1 cellular context compared by ENCODE assay signal in the genomic region with DNA sequence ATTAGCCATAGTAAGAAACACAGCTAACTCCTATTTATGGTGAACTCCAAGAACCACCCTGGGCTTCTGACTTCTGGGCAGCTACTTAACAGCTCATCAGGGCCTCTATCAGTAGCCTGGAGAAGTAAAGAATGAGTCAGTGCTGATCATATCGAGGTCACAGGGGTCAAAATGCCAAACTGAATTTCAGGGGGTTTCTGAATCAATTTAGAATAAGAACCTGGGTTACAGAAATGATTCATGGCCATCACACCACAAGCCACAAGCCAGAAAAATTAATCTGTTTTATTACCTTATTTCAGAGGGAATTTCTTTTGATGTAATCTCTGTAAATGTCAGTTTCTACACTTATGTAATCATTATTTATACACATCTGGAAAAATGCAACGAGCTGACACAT.
A peak's percentile ranks its signal among the peaks of the same experiment; 100 is the strongest.
TF ChIP-seq lines count a peak whose summit lies in the region.

No MANE protein-coding gene starts in this region.

TF ChIP-seq in GM12878, 131 proteins besides CTCF, POLR2A, EP300 and RAD21 (continued from another document):
- TF ChIP-seq, protein P1, sequence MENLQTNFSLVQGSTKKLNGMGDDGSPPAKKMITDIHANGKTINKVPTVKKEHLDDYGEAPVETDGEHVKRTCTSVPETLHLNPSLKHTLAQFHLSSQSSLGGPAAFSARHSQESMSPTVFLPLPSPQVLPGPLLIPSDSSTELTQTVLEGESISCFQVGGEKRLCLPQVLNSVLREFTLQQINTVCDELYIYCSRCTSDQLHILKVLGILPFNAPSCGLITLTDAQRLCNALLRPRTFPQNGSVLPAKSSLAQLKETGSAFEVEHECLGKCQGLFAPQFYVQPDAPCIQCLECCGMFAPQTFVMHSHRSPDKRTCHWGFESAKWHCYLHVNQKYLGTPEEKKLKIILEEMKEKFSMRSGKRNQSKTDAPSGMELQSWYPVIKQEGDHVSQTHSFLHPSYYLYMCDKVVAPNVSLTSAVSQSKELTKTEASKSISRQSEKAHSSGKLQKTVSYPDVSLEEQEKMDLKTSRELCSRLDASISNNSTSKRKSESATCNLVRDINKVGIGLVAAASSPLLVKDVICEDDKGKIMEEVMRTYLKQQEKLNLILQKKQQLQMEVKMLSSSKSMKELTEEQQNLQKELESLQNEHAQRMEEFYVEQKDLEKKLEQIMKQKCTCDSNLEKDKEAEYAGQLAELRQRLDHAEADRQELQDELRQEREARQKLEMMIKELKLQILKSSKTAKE (IDR thresholded peaks at IDR 0.05; ENCODE audit: low read depth, poor library complexity, severe bottlenecking), result peak; percentile 85
- TF ChIP-seq IRF4 (IDR thresholded peaks at IDR 0.05; ENCODE audit: low read depth, low read length) (peak; percentile 74; the same call in 1 of the 2 replicates), DPF2 (IDR thresholded peaks at IDR 0.05) (peak; percentile 90; the same call in 1 of the 2 replicates), TCF3 (IDR thresholded peaks at IDR 0.05; ENCODE audit: borderline replicate concordance, insufficient read depth, low read depth, low read length) (0 out of 2 replicates have a peak, but pooled peaks have one; percentile 53), TCF12 (IDR thresholded peaks at IDR 0.05; ENCODE audit: low read depth, low read length) (0 out of 2 replicates have a peak, but pooled peaks have one; percentile 13), ZZZ3 (IDR thresholded peaks at IDR 0.05; ENCODE audit: control insufficient read depth, insufficient read length, low read depth) (no peak), NFIC (IDR thresholded peaks at IDR 0.05; ENCODE audit: low read depth, low read length) (peak; percentile 99), HCFC1 (IDR thresholded peaks at IDR 0.05; ENCODE audit: low read length) (no peak), POLR2AphosphoS5 (IDR thresholded peaks at IDR 0.05; ENCODE audit: low read length) (no peak), CHD1 (IDR thresholded peaks at IDR 0.05; ENCODE audit: low read depth, low read length) (no peak), NR2F1 (conservative IDR thresholded peaks at IDR 0.05) (peak; percentile 99), ZBED1 (IDR thresholded peaks at IDR 0.05; ENCODE audit: borderline replicate concordance) (peak; percentile 84)
- TF ChIP-seq, protein P2, sequence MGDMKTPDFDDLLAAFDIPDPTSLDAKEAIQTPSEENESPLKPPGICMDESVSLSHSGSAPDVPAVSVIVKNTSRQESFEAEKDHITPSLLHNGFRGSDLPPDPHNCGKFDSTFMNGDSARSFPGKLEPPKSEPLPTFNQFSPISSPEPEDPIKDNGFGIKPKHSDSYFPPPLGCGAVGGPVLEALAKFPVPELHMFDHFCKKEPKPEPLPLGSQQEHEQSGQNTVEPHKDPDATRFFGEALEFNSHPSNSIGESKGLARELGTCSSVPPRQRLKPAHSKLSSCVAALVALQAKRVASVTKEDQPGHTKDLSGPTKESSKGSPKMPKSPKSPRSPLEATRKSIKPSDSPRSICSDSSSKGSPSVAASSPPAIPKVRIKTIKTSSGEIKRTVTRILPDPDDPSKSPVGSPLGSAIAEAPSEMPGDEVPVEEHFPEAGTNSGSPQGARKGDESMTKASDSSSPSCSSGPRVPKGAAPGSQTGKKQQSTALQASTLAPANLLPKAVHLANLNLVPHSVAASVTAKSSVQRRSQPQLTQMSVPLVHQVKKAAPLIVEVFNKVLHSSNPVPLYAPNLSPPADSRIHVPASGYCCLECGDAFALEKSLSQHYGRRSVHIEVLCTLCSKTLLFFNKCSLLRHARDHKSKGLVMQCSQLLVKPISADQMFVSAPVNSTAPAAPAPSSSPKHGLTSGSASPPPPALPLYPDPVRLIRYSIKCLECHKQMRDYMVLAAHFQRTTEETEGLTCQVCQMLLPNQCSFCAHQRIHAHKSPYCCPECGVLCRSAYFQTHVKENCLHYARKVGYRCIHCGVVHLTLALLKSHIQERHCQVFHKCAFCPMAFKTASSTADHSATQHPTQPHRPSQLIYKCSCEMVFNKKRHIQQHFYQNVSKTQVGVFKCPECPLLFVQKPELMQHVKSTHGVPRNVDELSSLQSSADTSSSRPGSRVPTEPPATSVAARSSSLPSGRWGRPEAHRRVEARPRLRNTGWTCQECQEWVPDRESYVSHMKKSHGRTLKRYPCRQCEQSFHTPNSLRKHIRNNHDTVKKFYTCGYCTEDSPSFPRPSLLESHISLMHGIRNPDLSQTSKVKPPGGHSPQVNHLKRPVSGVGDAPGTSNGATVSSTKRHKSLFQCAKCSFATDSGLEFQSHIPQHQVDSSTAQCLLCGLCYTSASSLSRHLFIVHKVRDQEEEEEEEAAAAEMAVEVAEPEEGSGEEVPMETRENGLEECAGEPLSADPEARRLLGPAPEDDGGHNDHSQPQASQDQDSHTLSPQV (IDR thresholded peaks at IDR 0.05), result no peak
- TF ChIP-seq, protein P3, sequence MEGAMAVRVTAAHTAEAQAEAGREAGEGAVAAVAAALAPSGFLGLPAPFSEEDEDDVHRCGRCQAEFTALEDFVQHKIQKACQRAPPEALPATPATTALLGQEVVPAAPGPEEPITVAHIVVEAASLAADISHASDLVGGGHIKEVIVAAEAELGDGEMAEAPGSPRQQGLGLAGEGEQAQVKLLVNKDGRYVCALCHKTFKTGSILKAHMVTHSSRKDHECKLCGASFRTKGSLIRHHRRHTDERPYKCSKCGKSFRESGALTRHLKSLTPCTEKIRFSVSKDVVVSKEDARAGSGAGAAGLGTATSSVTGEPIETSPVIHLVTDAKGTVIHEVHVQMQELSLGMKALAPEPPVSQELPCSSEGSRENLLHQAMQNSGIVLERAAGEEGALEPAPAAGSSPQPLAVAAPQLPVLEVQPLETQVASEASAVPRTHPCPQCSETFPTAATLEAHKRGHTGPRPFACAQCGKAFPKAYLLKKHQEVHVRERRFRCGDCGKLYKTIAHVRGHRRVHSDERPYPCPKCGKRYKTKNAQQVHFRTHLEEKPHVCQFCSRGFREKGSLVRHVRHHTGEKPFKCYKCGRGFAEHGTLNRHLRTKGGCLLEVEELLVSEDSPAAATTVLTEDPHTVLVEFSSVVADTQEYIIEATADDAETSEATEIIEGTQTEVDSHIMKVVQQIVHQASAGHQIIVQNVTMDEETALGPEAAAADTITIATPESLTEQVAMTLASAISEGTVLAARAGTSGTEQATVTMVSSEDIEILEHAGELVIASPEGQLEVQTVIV (IDR thresholded peaks at IDR 0.05; ENCODE audit: borderline replicate concordance, partially characterized antibody), result no peak
- TF ChIP-seq, protein P4, sequence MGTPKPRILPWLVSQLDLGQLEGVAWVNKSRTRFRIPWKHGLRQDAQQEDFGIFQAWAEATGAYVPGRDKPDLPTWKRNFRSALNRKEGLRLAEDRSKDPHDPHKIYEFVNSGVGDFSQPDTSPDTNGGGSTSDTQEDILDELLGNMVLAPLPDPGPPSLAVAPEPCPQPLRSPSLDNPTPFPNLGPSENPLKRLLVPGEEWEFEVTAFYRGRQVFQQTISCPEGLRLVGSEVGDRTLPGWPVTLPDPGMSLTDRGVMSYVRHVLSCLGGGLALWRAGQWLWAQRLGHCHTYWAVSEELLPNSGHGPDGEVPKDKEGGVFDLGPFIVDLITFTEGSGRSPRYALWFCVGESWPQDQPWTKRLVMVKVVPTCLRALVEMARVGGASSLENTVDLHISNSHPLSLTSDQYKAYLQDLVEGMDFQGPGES (IDR thresholded peaks at IDR 0.05), result no peak
- TF ChIP-seq, protein P5, sequence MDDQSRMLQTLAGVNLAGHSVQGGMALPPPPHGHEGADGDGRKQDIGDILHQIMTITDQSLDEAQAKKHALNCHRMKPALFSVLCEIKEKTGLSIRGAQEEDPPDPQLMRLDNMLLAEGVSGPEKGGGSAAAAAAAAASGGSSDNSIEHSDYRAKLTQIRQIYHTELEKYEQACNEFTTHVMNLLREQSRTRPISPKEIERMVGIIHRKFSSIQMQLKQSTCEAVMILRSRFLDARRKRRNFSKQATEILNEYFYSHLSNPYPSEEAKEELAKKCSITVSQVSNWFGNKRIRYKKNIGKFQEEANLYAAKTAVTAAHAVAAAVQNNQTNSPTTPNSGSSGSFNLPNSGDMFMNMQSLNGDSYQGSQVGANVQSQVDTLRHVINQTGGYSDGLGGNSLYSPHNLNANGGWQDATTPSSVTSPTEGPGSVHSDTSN (IDR thresholded peaks at IDR 0.05; ENCODE audit: insufficient replicate concordance, low read depth, low read length), result no peak
- TF ChIP-seq, protein P6, sequence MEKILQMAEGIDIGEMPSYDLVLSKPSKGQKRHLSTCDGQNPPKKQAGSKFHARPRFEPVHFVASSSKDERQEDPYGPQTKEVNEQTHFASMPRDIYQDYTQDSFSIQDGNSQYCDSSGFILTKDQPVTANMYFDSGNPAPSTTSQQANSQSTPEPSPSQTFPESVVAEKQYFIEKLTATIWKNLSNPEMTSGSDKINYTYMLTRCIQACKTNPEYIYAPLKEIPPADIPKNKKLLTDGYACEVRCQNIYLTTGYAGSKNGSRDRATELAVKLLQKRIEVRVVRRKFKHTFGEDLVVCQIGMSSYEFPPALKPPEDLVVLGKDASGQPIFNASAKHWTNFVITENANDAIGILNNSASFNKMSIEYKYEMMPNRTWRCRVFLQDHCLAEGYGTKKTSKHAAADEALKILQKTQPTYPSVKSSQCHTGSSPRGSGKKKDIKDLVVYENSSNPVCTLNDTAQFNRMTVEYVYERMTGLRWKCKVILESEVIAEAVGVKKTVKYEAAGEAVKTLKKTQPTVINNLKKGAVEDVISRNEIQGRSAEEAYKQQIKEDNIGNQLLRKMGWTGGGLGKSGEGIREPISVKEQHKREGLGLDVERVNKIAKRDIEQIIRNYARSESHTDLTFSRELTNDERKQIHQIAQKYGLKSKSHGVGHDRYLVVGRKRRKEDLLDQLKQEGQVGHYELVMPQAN (conservative IDR thresholded peaks at IDR 0.05), result no peak
